ENCODE assay signal across 9 cellular contexts in genomic region chr1:181126871-181127587, GRCh38. TPM values are rescaled to one million over a fixed set of nuclear protein-coding genes. Genes with fewer than 3 reads are reported as not detected.
DNase-seq lines count a peak whose midpoint lies in the region; ATAC-seq and TF ChIP-seq lines count a peak whose summit lies in the region.
"Had no signal": no experiment of that assay in that cellular context is flagged by ENCODE, and none has a peak within 500 bp of the region (broad histone marks: within the 10 kb centered on the region; RNA-seq: fewer than 3 reads in every experiment).

No MANE protein-coding gene starts in this region.

- no peaks in the 10 kb centered on the region for H3K27me3 Mint-ChIP-seq in dendritic cell treated with granulocyte-macrophage colony-stimulating factor and Interleukin-4, amounts not matched to agents 40 ng/mL and 50 ng/mL, for 4 days
- peaks cover 4% of the 10 kb centered on the region for H3K27me3 Mint-ChIP-seq in type B pancreatic cell

- DNase-seq in Right ventricle myocardium superior = peak; percentile 46
- no peak for DNase-seq in right atrium auricular region (ENCODE audit: low spot score)
- DNase-seq in NCI-H2227 (lab: John Stamatoyannopoulos, UW; ENCODE audit: unreplicated experiment) = peak; percentile 86
- no peak for DNase-seq in type B pancreatic cell (ENCODE audit: extremely low spot score, unreplicated experiment)
- no peak for DNase-seq in germinal center (ENCODE audit: low spot score)
- DNase-seq in occipital lobe (lab: John Stamatoyannopoulos, UW) = no peak

- intact Hi-C loops in Right ventricle myocardium superior (cut with DNase I) = no loop called here
- intact Hi-C loops in dendritic cell treated with granulocyte-macrophage colony-stimulating factor and Interleukin-4, amounts not matched to agents 40 ng/mL and 50 ng/mL, for 4 days (cut with micrococcal nuclease) = no loop called here

- TF ChIP-seq CTCF in right atrium auricular region (IDR thresholded peaks at IDR 0.05) = no peak
- TF ChIP-seq CTCF in type B pancreatic cell (conservative IDR thresholded peaks at IDR 0.05) = no peak

- no peaks in the 10 kb centered on the region for H3K9me3 ChIP-seq in right atrium auricular region
- H3K9me3 ChIP-seq: upper lobe of left lung had no signal

- ATAC-seq in Right ventricle myocardium superior (ENCODE audit: poor library complexity) (no peak), GM21723 (IDR thresholded peaks at IDR 0.05; ENCODE audit: unreplicated experiment) (no peak)

- H3K4me1 ChIP-seq in right atrium auricular region = peaks cover 0 to 43% of the 10 kb centered on the region in 2 donors

- peak overlapping the region; percentile 23 for H3K4me3 Mint-ChIP-seq in dendritic cell treated with granulocyte-macrophage colony-stimulating factor and Interleukin-4, amounts not matched to agents 40 ng/mL and 50 ng/mL, for 4 days
- no peak overlapping the region for H3K4me3 Mint-ChIP-seq in type B pancreatic cell

- no peaks in the 10 kb centered on the region for H3K9me3 Mint-ChIP-seq in dendritic cell treated with granulocyte-macrophage colony-stimulating factor and Interleukin-4, amounts not matched to agents 40 ng/mL and 50 ng/mL, for 4 days
- no peaks in the 10 kb centered on the region for H3K9me3 Mint-ChIP-seq in type B pancreatic cell

- no peak overlapping the region for H3K4me3 ChIP-seq in right atrium auricular region
- H3K4me3 ChIP-seq: upper lobe of left lung had no signal

- H3K36me3 Mint-ChIP-seq in dendritic cell treated with granulocyte-macrophage colony-stimulating factor and Interleukin-4, amounts not matched to agents 40 ng/mL and 50 ng/mL, for 4 days (ENCODE audit: low read depth) = no peaks in the 10 kb centered on the region
- H3K36me3 Mint-ChIP-seq in type B pancreatic cell = no peaks in the 10 kb centered on the region

- H3K36me3 ChIP-seq in right atrium auricular region = no peaks in the 10 kb centered on the region
- H3K36me3 ChIP-seq: upper lobe of left lung had no signal

- peaks cover 91% of the 10 kb centered on the region for H3K4me1 Mint-ChIP-seq in dendritic cell treated with granulocyte-macrophage colony-stimulating factor and Interleukin-4, amounts not matched to agents 40 ng/mL and 50 ng/mL, for 4 days (ENCODE audit: low read depth)
- peaks cover 34% of the 10 kb centered on the region for H3K4me1 Mint-ChIP-seq in type B pancreatic cell (ENCODE audit: unreplicated experiment)

- peak overlapping the region; percentile 95 for H3K27ac Mint-ChIP-seq in dendritic cell treated with granulocyte-macrophage colony-stimulating factor and Interleukin-4, amounts not matched to agents 40 ng/mL and 50 ng/mL, for 4 days
- H3K27ac Mint-ChIP-seq in type B pancreatic cell = peak overlapping the region; percentile 73

- no peak overlapping the region for H3K27ac ChIP-seq in right atrium auricular region

- no peaks in the 10 kb centered on the region for H3K27me3 ChIP-seq in right atrium auricular region
- H3K27me3 ChIP-seq: upper lobe of left lung had no signal

RNA-seq across cellular contexts. Expression of gene IER5, which starts 38.5 kb away (rescaled TPM):
- total RNA-seq in Right ventricle myocardium superior (15.1 TPM), right atrium auricular region (10 to 100 TPM; 25.6 to 55.1 TPM), type B pancreatic cell (ENCODE audit: low replicate concordance) (16.6 and 27.7 TPM in 2 replicates), occipital lobe (29.0 TPM)

Comparison
In these comparisons a context has a peak if more than half of its experiments do, and no peak if none do; other contexts are left out.
1. DNase-seq: peak in Right ventricle myocardium superior (single experiment) and NCI-H2227 (single experiment); none in right atrium auricular region (single experiment), type B pancreatic cell (single experiment), germinal center (single experiment) and occipital lobe (single experiment).